8 cellular contexts compared by ENCODE assay signal in the genomic region with DNA sequence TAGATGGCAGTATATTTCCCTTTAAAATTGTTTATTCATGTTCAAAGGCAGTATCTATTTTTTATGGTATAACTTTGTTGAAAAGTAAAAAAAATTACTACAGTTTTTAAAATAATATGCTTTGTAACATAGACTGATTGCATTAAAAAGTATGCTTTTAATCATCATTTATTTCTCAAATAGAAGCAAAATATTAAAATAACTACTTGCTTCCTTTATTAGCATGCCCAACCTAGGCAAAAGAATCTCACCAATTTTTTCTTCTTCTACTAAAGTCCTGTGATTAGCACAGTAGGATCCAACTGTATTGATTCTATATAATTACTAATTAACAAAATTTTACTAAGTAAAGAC.
DNase-seq lines count a peak whose midpoint lies in the region; ATAC-seq and TF ChIP-seq lines count a peak whose summit lies in the region.

No MANE protein-coding gene starts in this region.

- H3K4me2 ChIP-seq in BLaER1, result no peak overlapping the region; the same call in 1 of the 2 replicates

- H3K4me1 Mint-ChIP-seq in nephron, result no peaks in the 10 kb centered on the region

- H3K36me3 Mint-ChIP-seq in nephron (ENCODE audit: low read depth), result peaks cover 9% of the 10 kb centered on the region

- peak overlapping the region in 2 of 3 experiments; percentile 82 to 88 for H3K27ac Mint-ChIP-seq in nephron

- H3K9me3 Mint-ChIP-seq in nephron, result peaks cover 18% of the 10 kb centered on the region

- TF ChIP-seq CTCF in LNCAP (IDR thresholded peaks at IDR 0.05), result 0 out of 2 replicates have a peak, but pooled peaks have one; percentile 13
- peak in 2 of 3 experiments; percentile 6 for TF ChIP-seq CTCF in nephron (IDR thresholded peaks at IDR 0.05; ENCODE audit: unreplicated experiment in 3 of 3)

- H3K4me1 ChIP-seq in BLaER1 (peaks cover 5% of the 10 kb centered on the region; the same call in 1 of the 2 replicates), duodenal mucosa (ENCODE audit: control insufficient read depth in 1 of 2, insufficient read depth in 2 of 2, low read length in 2 of 2) (peaks cover 0 to 4% of the 10 kb centered on the region in 2 donors)

- no peak overlapping the region for H3K27ac ChIP-seq in BLaER1
- H3K27ac ChIP-seq in duodenal mucosa (ENCODE audit: low read depth, low read length), result no peak overlapping the region

- no peak for DNase-seq in stimulated activated CD4-positive, alpha-beta T cell treated with anti-CD3 and anti-CD28 coated beads, Interleukin-4, amount 100 ng/mL, for 24 hours

- H3K9me3 ChIP-seq in BLaER1, result peaks cover 3% of the 10 kb centered on the region; the same call in 1 of the 2 replicates
- no peaks in the 10 kb centered on the region for H3K9me3 ChIP-seq in duodenal mucosa (ENCODE audit: control insufficient read depth in 1 of 2, low read length in 2 of 2)

- no peak overlapping the region for H3K9ac ChIP-seq in BLaER1
- no peak overlapping the region for H3K9ac ChIP-seq in duodenal mucosa (ENCODE audit: low read depth in 1 of 2, low read length in 2 of 2)

- peaks cover 7% of the 10 kb centered on the region for H3K27me3 ChIP-seq in BLaER1
- H3K27me3 ChIP-seq in duodenal mucosa (ENCODE audit: control insufficient read depth in 1 of 2, insufficient read depth in 2 of 2, low read length in 2 of 2), result no peaks in the 10 kb centered on the region

- ATAC-seq in HG02623 (IDR thresholded peaks at IDR 0.05; ENCODE audit: unreplicated experiment) (no peak), HG03469 (IDR thresholded peaks at IDR 0.05; ENCODE audit: unreplicated experiment) (no peak), GM21381 (IDR thresholded peaks at IDR 0.05; ENCODE audit: unreplicated experiment) (no peak)

- H4K20me1 ChIP-seq in BLaER1, result no peaks in the 10 kb centered on the region

- H3K4me3 ChIP-seq in BLaER1 (peak overlapping the region; percentile 68), duodenal mucosa (ENCODE audit: low read depth in 1 of 2, low read length in 2 of 2) (peak overlapping the region; percentile 67 to 72)

- H3K27me3 Mint-ChIP-seq in nephron (ENCODE audit: low read depth), result peaks cover 3% of the 10 kb centered on the region

- no peaks in the 10 kb centered on the region for H3K36me3 ChIP-seq in BLaER1
- no peaks in the 10 kb centered on the region for H3K36me3 ChIP-seq in duodenal mucosa (ENCODE audit: control insufficient read depth in 1 of 2, insufficient read depth in 2 of 2, low read length in 2 of 2)

- peak overlapping the region; percentile 90 to 96 (median 95) for H3K4me3 Mint-ChIP-seq in nephron
